ENCODE assay signal across 2 cellular contexts in the genomic region with DNA sequence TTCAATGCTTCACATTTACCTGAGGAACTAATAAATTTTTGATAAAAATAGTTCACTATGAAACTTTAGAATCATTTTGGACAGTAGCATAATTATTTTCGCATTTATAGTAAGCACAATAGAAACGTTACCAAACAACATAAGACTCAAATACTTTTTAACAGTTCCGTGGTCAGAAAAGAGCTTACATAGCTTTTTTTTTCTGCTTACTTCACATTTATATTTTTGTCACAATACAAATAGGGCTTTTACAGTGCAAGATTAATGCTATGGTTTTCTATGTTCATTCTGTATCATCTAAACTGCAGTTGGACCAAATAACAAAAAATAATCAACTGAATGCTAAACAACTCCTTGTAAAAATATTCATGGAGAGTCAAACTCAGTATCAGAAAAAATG.
TF ChIP-seq lines count a peak whose summit lies in the region.

No MANE protein-coding gene starts in this region.

TF ChIP-seq in HepG2, 621 proteins besides CTCF, POLR2A, EP300 and RAD21:
- TF ChIP-seq ZNF598 (CRISPR knock-in tag; IDR thresholded peaks at IDR 0.05; ENCODE audit: borderline replicate concordance) (no peak), MAFF (IDR thresholded peaks at IDR 0.05; ENCODE audit: low read depth, low read length) (peak; percentile 56), KDM5A (IDR thresholded peaks at IDR 0.05; ENCODE audit: borderline replicate concordance, low read length) (no peak), ZNF343 (CRISPR knock-in tag; IDR thresholded peaks at IDR 0.05) (no peak), ZNF619 (CRISPR knock-in tag; IDR thresholded peaks at IDR 0.05) (no peak), MAFK (conservative IDR thresholded peaks at IDR 0.05 in 1 of 2, IDR thresholded peaks at IDR 0.05 in 1 of 2; ENCODE audit: low read length in 2 of 2) (peak; percentile 38 to 65; a peak in 3 of 4 replicates)
- TF ChIP-seq, protein P1, sequence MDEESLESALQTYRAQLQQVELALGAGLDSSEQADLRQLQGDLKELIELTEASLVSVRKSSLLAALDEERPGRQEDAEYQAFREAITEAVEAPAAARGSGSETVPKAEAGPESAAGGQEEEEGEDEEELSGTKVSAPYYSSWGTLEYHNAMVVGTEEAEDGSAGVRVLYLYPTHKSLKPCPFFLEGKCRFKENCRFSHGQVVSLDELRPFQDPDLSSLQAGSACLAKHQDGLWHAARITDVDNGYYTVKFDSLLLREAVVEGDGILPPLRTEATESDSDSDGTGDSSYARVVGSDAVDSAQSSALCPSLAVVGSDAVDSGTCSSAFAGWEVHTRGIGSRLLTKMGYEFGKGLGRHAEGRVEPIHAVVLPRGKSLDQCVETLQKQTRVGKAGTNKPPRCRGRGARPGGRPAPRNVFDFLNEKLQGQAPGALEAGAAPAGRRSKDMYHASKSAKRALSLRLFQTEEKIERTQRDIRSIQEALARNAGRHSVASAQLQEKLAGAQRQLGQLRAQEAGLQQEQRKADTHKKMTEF (CRISPR knock-in tag; IDR thresholded peaks at IDR 0.05): no peak
- TF ChIP-seq, protein P2, sequence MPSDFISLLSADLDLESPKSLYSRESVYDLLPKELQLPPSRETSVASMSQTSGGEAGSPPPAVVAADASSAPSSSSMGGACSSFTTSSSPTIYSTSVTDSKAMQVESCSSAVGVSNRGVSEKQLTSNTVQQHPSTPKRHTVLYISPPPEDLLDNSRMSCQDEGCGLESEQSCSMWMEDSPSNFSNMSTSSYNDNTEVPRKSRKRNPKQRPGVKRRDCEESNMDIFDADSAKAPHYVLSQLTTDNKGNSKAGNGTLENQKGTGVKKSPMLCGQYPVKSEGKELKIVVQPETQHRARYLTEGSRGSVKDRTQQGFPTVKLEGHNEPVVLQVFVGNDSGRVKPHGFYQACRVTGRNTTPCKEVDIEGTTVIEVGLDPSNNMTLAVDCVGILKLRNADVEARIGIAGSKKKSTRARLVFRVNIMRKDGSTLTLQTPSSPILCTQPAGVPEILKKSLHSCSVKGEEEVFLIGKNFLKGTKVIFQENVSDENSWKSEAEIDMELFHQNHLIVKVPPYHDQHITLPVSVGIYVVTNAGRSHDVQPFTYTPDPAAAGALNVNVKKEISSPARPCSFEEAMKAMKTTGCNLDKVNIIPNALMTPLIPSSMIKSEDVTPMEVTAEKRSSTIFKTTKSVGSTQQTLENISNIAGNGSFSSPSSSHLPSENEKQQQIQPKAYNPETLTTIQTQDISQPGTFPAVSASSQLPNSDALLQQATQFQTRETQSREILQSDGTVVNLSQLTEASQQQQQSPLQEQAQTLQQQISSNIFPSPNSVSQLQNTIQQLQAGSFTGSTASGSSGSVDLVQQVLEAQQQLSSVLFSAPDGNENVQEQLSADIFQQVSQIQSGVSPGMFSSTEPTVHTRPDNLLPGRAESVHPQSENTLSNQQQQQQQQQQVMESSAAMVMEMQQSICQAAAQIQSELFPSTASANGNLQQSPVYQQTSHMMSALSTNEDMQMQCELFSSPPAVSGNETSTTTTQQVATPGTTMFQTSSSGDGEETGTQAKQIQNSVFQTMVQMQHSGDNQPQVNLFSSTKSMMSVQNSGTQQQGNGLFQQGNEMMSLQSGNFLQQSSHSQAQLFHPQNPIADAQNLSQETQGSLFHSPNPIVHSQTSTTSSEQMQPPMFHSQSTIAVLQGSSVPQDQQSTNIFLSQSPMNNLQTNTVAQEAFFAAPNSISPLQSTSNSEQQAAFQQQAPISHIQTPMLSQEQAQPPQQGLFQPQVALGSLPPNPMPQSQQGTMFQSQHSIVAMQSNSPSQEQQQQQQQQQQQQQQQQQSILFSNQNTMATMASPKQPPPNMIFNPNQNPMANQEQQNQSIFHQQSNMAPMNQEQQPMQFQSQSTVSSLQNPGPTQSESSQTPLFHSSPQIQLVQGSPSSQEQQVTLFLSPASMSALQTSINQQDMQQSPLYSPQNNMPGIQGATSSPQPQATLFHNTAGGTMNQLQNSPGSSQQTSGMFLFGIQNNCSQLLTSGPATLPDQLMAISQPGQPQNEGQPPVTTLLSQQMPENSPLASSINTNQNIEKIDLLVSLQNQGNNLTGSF (CRISPR knock-in tag; IDR thresholded peaks at IDR 0.05): no peak

TF ChIP-seq in K562, 482 proteins besides CTCF, POLR2A, EP300 and RAD21:
- TF ChIP-seq MAFF (IDR thresholded peaks at IDR 0.05; ENCODE audit: low read length) (peak; percentile 42; the same call in 1 of the 2 replicates), STAT5B (CRISPR knock-in tag; IDR thresholded peaks at IDR 0.05) (no peak), PHB2 (IDR thresholded peaks at IDR 0.05; ENCODE audit: low read depth) (no peak), LEF1 (IDR thresholded peaks at IDR 0.05) (no peak), JUNB (CRISPR knock-in tag; conservative IDR thresholded peaks at IDR 0.05) (no peak), ZNF316 (IDR thresholded peaks at IDR 0.05) (peak; percentile 84), DDX20 (tag; IDR thresholded peaks at IDR 0.05; ENCODE audit: low read depth) (no peak), CHCHD3 (CRISPR knock-in tag; IDR thresholded peaks at IDR 0.05) (no peak), C11orf30 (IDR thresholded peaks at IDR 0.05; ENCODE audit: low read depth) (peak; percentile 55; the same call in 1 of the 2 replicates), NELFE (IDR thresholded peaks at IDR 0.05; ENCODE audit: insufficient read depth, insufficient read length) (no peak), SIN3A (IDR thresholded peaks at IDR 0.05; ENCODE audit: borderline replicate concordance in 2 of 2, control insufficient read depth in 1 of 2, low read depth in 2 of 2, low read length in 2 of 2) (no peak), KLF16 (IDR thresholded peaks at IDR 0.05) (no peak), HNRNPH1 (optimal IDR thresholded peaks at IDR 0.05; ENCODE audit: low read depth, low read length) (no peak), NUFIP1 (IDR thresholded peaks at IDR 0.05; ENCODE audit: partially characterized antibody) (no peak), TEAD4 (IDR thresholded peaks at IDR 0.05; ENCODE audit: low read length) (no peak), TEAD4 (CRISPR knock-in tag; IDR thresholded peaks at IDR 0.05; ENCODE audit: borderline replicate concordance) (no peak), ZNF583 (CRISPR knock-in tag; IDR thresholded peaks at IDR 0.05) (no peak), MAFG (tag; conservative IDR thresholded peaks at IDR 0.05) (peak; percentile 52), MAFK (IDR thresholded peaks at IDR 0.05; ENCODE audit: low read length) (peak; percentile 38; the same call in 1 of the 2 replicates), RBBP5 (IDR thresholded peaks at IDR 0.05; ENCODE audit: borderline replicate concordance, insufficient read depth, low read length, poor library complexity, severe bottlenecking) (no peak), MED1 (CRISPR knock-in tag; IDR thresholded peaks at IDR 0.05; ENCODE audit: borderline replicate concordance) (no peak)
- TF ChIP-seq, protein P3, sequence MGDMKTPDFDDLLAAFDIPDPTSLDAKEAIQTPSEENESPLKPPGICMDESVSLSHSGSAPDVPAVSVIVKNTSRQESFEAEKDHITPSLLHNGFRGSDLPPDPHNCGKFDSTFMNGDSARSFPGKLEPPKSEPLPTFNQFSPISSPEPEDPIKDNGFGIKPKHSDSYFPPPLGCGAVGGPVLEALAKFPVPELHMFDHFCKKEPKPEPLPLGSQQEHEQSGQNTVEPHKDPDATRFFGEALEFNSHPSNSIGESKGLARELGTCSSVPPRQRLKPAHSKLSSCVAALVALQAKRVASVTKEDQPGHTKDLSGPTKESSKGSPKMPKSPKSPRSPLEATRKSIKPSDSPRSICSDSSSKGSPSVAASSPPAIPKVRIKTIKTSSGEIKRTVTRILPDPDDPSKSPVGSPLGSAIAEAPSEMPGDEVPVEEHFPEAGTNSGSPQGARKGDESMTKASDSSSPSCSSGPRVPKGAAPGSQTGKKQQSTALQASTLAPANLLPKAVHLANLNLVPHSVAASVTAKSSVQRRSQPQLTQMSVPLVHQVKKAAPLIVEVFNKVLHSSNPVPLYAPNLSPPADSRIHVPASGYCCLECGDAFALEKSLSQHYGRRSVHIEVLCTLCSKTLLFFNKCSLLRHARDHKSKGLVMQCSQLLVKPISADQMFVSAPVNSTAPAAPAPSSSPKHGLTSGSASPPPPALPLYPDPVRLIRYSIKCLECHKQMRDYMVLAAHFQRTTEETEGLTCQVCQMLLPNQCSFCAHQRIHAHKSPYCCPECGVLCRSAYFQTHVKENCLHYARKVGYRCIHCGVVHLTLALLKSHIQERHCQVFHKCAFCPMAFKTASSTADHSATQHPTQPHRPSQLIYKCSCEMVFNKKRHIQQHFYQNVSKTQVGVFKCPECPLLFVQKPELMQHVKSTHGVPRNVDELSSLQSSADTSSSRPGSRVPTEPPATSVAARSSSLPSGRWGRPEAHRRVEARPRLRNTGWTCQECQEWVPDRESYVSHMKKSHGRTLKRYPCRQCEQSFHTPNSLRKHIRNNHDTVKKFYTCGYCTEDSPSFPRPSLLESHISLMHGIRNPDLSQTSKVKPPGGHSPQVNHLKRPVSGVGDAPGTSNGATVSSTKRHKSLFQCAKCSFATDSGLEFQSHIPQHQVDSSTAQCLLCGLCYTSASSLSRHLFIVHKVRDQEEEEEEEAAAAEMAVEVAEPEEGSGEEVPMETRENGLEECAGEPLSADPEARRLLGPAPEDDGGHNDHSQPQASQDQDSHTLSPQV (IDR thresholded peaks at IDR 0.05): no peak
- TF ChIP-seq, protein P4, sequence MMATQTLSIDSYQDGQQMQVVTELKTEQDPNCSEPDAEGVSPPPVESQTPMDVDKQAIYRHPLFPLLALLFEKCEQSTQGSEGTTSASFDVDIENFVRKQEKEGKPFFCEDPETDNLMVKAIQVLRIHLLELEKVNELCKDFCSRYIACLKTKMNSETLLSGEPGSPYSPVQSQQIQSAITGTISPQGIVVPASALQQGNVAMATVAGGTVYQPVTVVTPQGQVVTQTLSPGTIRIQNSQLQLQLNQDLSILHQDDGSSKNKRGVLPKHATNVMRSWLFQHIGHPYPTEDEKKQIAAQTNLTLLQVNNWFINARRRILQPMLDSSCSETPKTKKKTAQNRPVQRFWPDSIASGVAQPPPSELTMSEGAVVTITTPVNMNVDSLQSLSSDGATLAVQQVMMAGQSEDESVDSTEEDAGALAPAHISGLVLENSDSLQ (IDR thresholded peaks at IDR 0.05): no peak
